ENCODE assay signal across 17 cellular contexts in the genomic region with DNA sequence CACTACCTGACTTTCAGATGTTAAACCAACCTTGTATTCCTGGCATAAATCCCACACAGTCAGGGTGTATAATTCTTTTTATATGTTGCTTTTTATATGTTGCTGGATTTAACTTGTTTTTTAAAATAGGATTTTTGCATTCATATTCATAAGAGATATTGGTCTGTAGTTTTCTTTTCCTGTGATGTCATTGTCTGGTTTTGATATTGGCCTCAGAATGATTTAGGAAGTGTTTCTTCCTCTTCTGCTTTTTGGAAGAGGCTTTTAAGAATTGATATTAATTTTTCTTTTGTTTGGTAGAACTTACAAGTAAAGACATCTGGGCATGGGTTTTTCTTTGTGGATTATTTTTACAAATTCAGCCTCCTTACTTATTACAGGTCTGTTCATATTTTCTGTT.
DNase-seq lines count a peak whose midpoint lies in the region; ATAC-seq lines count a peak whose summit lies in the region.
"Had no signal": no experiment of that assay in that cellular context is flagged by ENCODE, and none has a peak within 500 bp of the region (broad histone marks: within the 10 kb centered on the region; RNA-seq: fewer than 3 reads in every experiment).

No MANE protein-coding gene starts in this region.

- H3K4me1 ChIP-seq in effector memory CD4-positive, alpha-beta T cell (ENCODE audit: control insufficient read depth, insufficient read depth, low read length, poor library complexity, severe bottlenecking) = peaks cover 14% of the 10 kb centered on the region
- H3K4me1 ChIP-seq: adrenal gland had no signal

- no peak overlapping the region for H3K4me3 ChIP-seq in effector memory CD4-positive, alpha-beta T cell (ENCODE audit: insufficient read depth, low read depth, low read length, poor library complexity, severe bottlenecking)
- H3K4me3 ChIP-seq: adrenal gland, cardiac muscle cell had no signal

- H3K9me3 ChIP-seq in effector memory CD4-positive, alpha-beta T cell (ENCODE audit: control insufficient read depth, low read length) = no peaks in the 10 kb centered on the region
- H3K9me3 ChIP-seq: adrenal gland had no signal

- H3K27ac ChIP-seq in effector memory CD4-positive, alpha-beta T cell (ENCODE audit: insufficient read depth, low read length, poor library complexity, severe bottlenecking) = no peak overlapping the region
- H3K27ac ChIP-seq: adrenal gland, cardiac muscle cell, KMS-11 had no signal

- H3K9me3 Mint-ChIP-seq in stimulated activated naive CD8-positive, alpha-beta T cell treated with anti-CD3 and anti-CD28 coated beads, Interleukin-15, Interleukin-2, amounts not matched to agents 100 ng/mL and 50 ng/mL, for 24 hours = peaks cover 10% of the 10 kb centered on the region
- H3K9me3 Mint-ChIP-seq in activated naive CD8-positive, alpha-beta T cell treated with anti-CD3 and anti-CD28 coated beads, Interleukin-2, amount 10 ng/mL, durations not matched to agents 7 days and 5 days = peaks cover 19% of the 10 kb centered on the region

- peaks cover 27% of the 10 kb centered on the region for H3K36me3 ChIP-seq in effector memory CD4-positive, alpha-beta T cell (ENCODE audit: control insufficient read depth, insufficient read depth, low read length)
- H3K36me3 ChIP-seq: adrenal gland, cardiac muscle cell had no signal

- peaks cover 79% of the 10 kb centered on the region for H3K4me1 Mint-ChIP-seq in stimulated activated naive CD8-positive, alpha-beta T cell treated with anti-CD3 and anti-CD28 coated beads, Interleukin-15, Interleukin-2, amounts not matched to agents 100 ng/mL and 50 ng/mL, for 24 hours (ENCODE audit: low read depth)
- H3K4me1 Mint-ChIP-seq in activated naive CD8-positive, alpha-beta T cell treated with anti-CD3 and anti-CD28 coated beads, Interleukin-2, amount 10 ng/mL, durations not matched to agents 7 days and 5 days = peaks cover 60% of the 10 kb centered on the region

- DNase-seq in stimulated activated naive CD8-positive, alpha-beta T cell treated with anti-CD3 and anti-CD28 coated beads, Interleukin-15, Interleukin-2, amounts not matched to agents 100 U/mL and 50 U/mL, for 24 hours = no peak
- DNase-seq in NOMO-1 treated with dmso at 0.1 percent for 144 hours (lab: John Stamatoyannopoulos, UW; ENCODE audit: unreplicated experiment) (peak; percentile 25), left colon (no peak), NCI-H2196 (lab: John Stamatoyannopoulos, UW; ENCODE audit: unreplicated experiment) (no peak)
- DNase-seq in activated naive CD8-positive, alpha-beta T cell treated with anti-CD3 and anti-CD28 coated beads, Interleukin-2, amount 10 ng/mL, durations not matched to agents 7 days and 5 days = no peak
- no peak for DNase-seq in effector memory CD4-positive, alpha-beta T cell
- DNase-seq in activated CD8-positive, alpha-beta memory T cell treated with anti-CD3 and anti-CD28 coated beads, Interleukin-2, amount 50 U/mL, for 4 hours = no peak
- DNase-seq: activated CD4-positive, CD25-positive, alpha-beta regulatory T cell treated with anti-CD3 and anti-CD28 coated beads, Interleukin-2, amount 50 U/mL, for 72 hours; adrenal gland; effector CD4-positive, alpha-beta T cell; GDM1; NCI-H1436; stimulated activated CD4-positive, alpha-beta T cell treated with anti-CD3 and anti-CD28 coated beads, Interleukin-2, amount 100 ng/mL, for 48 hours had no signal

- POLR2A ChIA-PET in activated naive CD8-positive, alpha-beta T cell treated with anti-CD3 and anti-CD28 coated beads, Interleukin-2, amount 10 ng/mL, durations not matched to agents 7 days and 5 days (lab: Charles Lee) = no interaction called here

- H3K27ac Mint-ChIP-seq in stimulated activated naive CD8-positive, alpha-beta T cell treated with anti-CD3 and anti-CD28 coated beads, Interleukin-15, Interleukin-2, amounts not matched to agents 100 ng/mL and 50 ng/mL, for 24 hours = peak overlapping the region; percentile 37
- peak overlapping the region; percentile 11 for H3K27ac Mint-ChIP-seq in activated naive CD8-positive, alpha-beta T cell treated with anti-CD3 and anti-CD28 coated beads, Interleukin-2, amount 10 ng/mL, durations not matched to agents 7 days and 5 days
- H3K27ac Mint-ChIP-seq: T-helper 1 cell treated with Interleukin-12 subunit alpha and Interleukin-12 subunit beta and Interleukin-4 antibody, amounts not matched to agents 30 μg/mL and 1 μg/mL, for 36 hours had no signal

- peaks cover 92% of the 10 kb centered on the region for H3K36me3 Mint-ChIP-seq in stimulated activated naive CD8-positive, alpha-beta T cell treated with anti-CD3 and anti-CD28 coated beads, Interleukin-15, Interleukin-2, amounts not matched to agents 100 ng/mL and 50 ng/mL, for 24 hours (ENCODE audit: low read depth)
- H3K36me3 Mint-ChIP-seq in activated naive CD8-positive, alpha-beta T cell treated with anti-CD3 and anti-CD28 coated beads, Interleukin-2, amount 10 ng/mL, durations not matched to agents 7 days and 5 days = peaks cover 78% of the 10 kb centered on the region

- no peak for ATAC-seq in stimulated activated naive CD8-positive, alpha-beta T cell treated with anti-CD3 and anti-CD28 coated beads, Interleukin-15, Interleukin-2, amounts not matched to agents 100 U/mL and 50 U/mL, for 24 hours
- ATAC-seq in activated naive CD8-positive, alpha-beta T cell treated with anti-CD3 and anti-CD28 coated beads, Interleukin-2, amount 10 ng/mL, durations not matched to agents 7 days and 5 days (ENCODE audit: low read depth) = no peak
- ATAC-seq in left colon = no peak

- H3K27me3 ChIP-seq in effector memory CD4-positive, alpha-beta T cell (replicated peaks; ENCODE audit: control insufficient read depth, insufficient read depth, low read length, poor library complexity, severe bottlenecking) = no peaks in the 10 kb centered on the region
- H3K27me3 ChIP-seq: adrenal gland, cardiac muscle cell had no signal

- no peak overlapping the region for H3K4me3 Mint-ChIP-seq in stimulated activated naive CD8-positive, alpha-beta T cell treated with anti-CD3 and anti-CD28 coated beads, Interleukin-15, Interleukin-2, amounts not matched to agents 100 ng/mL and 50 ng/mL, for 24 hours
- H3K4me3 Mint-ChIP-seq in activated naive CD8-positive, alpha-beta T cell treated with anti-CD3 and anti-CD28 coated beads, Interleukin-2, amount 10 ng/mL, durations not matched to agents 7 days and 5 days = no peak overlapping the region
- H3K4me3 Mint-ChIP-seq: T-helper 1 cell treated with Interleukin-12 subunit alpha and Interleukin-12 subunit beta and Interleukin-4 antibody, amounts not matched to agents 30 μg/mL and 1 μg/mL, for 36 hours had no signal

- intact Hi-C loops in left colon (cut with DNase I, micrococcal nuclease) = no loop called here

- no peaks in the 10 kb centered on the region for H3K27me3 Mint-ChIP-seq in stimulated activated naive CD8-positive, alpha-beta T cell treated with anti-CD3 and anti-CD28 coated beads, Interleukin-15, Interleukin-2, amounts not matched to agents 100 ng/mL and 50 ng/mL, for 24 hours
- H3K27me3 Mint-ChIP-seq in activated naive CD8-positive, alpha-beta T cell treated with anti-CD3 and anti-CD28 coated beads, Interleukin-2, amount 10 ng/mL, durations not matched to agents 7 days and 5 days = no peaks in the 10 kb centered on the region
